ENCODE assay signal across 36 cellular contexts in genomic region chr2:120775261-120775660, GRCh38. TPM values are rescaled to one million over a fixed set of nuclear protein-coding genes. Genes with fewer than 3 reads are reported as not detected.
"Had no signal": no experiment of that assay in that cellular context is flagged by ENCODE, and none has a peak within 500 bp of the region (broad histone marks: within the 10 kb centered on the region; RNA-seq: fewer than 3 reads in every experiment).

No MANE protein-coding gene starts in this region.

- H3K9me3 Mint-ChIP-seq: activated CD4-positive, alpha-beta memory T cell treated with anti-CD3 and anti-CD28 coated beads for 36 hours; activated naive CD4-positive, alpha-beta T cell treated with anti-CD3 and anti-CD28 coated beads, Interleukin-2, amount 10 ng/mL, durations not matched to agents 7 days and 5 days; activated naive CD8-positive, alpha-beta T cell treated with anti-CD3 and anti-CD28 coated beads, Interleukin-2, amount 10 ng/mL, durations not matched to agents 7 days and 5 days; activated T-cell treated with anti-CD3 and anti-CD28 coated beads, Interleukin-2, amount 50 U/mL, for 24 hours; nephron progenitor cell; stimulated activated memory B cell treated with anti-CD40 and anti-IgM and Interleukin-4, amounts not matched to agents 10 μg/mL and 1 μg/mL and 100 μg/mL, for 72 hours; stimulated activated naive CD8-positive, alpha-beta T cell treated with anti-CD3 and anti-CD28 coated beads, Interleukin-15, amount 100 ng/mL, for 72 hours; T-helper 2 cell treated with Interferon-gamma antibody and Interleukin-4, amounts not matched to agents 5 μg/mL and 100 μg/mL, for 36 hours; type B pancreatic cell had no signal

- ATAC-seq: left lobe of liver; mucosa of descending colon; stimulated activated memory B cell treated with anti-CD40 and anti-IgM and Interleukin-4, amounts not matched to agents 10 μg/mL and 1 μg/mL and 100 μg/mL, for 72 hours; stimulated activated naive CD8-positive, alpha-beta T cell treated with anti-CD3 and anti-CD28 coated beads, Interleukin-15, amount 100 ng/mL, for 72 hours had no signal

- H3K4me1 Mint-ChIP-seq: activated naive CD4-positive, alpha-beta T cell treated with anti-CD3 and anti-CD28 coated beads, Interleukin-2, amount 10 ng/mL, durations not matched to agents 7 days and 5 days; activated naive CD8-positive, alpha-beta T cell treated with anti-CD3 and anti-CD28 coated beads, Interleukin-2, amount 10 ng/mL, durations not matched to agents 7 days and 5 days; stimulated activated memory B cell treated with anti-CD40 and anti-IgM and Interleukin-4, amounts not matched to agents 10 μg/mL and 1 μg/mL and 100 μg/mL, for 72 hours; stimulated activated naive CD8-positive, alpha-beta T cell treated with anti-CD3 and anti-CD28 coated beads, Interleukin-15, amount 100 ng/mL, for 72 hours had no signal

- H3K27me3 ChIP-seq: neutrophil, sigmoid colon, vagina had no signal

- DNase-seq: activated CD4-positive, alpha-beta memory T cell treated with anti-CD3 and anti-CD28 coated beads for 36 hours; activated CD4-positive, alpha-beta T cell treated with anti-CD3 and anti-CD28 coated beads for 4 hours; activated CD8-positive, alpha-beta memory T cell treated with anti-CD3 and anti-CD28 coated beads, Interleukin-2, amount 50 U/mL, for 48 hours; activated gamma-delta T cell; activated naive CD4-positive, alpha-beta T cell treated with anti-CD3 and anti-CD28 coated beads, Interleukin-2, amount 10 ng/mL, durations not matched to agents 7 days and 5 days; activated naive CD8-positive, alpha-beta T cell treated with anti-CD3 and anti-CD28 coated beads, Interleukin-2, amount 10 ng/mL, durations not matched to agents 7 days and 5 days; activated T-cell treated with anti-CD3 and anti-CD28 coated beads, Interleukin-2, amount 50 U/mL, for 24 hours; central memory CD4-positive, alpha-beta T cell; dermis blood vessel endothelial cell; effector CD4-positive, alpha-beta T cell; esophagus squamous epithelium; foreskin melanocyte; nephron progenitor cell; sigmoid colon; small intestine; stimulated activated CD4-positive, alpha-beta T cell treated with anti-CD3 and anti-CD28 coated beads, Interleukin-1b, Interleukin-23, amount 100 ng/mL, for 48 hours; stimulated activated CD4-positive, alpha-beta T cell treated with anti-CD3 and anti-CD28 coated beads, Interleukin-4, amount 100 ng/mL, for 4 hours; stimulated activated CD8-positive, alpha-beta memory T cell treated with anti-CD3 and anti-CD28 coated beads, Interleukin-4, amount 100 ng/mL, for 48 hours; stimulated activated naive CD8-positive, alpha-beta T cell treated with anti-CD3 and anti-CD28 coated beads, Interleukin-15, amount 100 ng/mL, for 72 hours; substantia nigra; T-helper 1 cell had no signal

- H3K36me3 ChIP-seq: esophagus squamous epithelium, neutrophil, sigmoid colon, vagina had no signal

- H3K27ac ChIP-seq: epithelial cell of prostate, esophagus squamous epithelium, neutrophil, sigmoid colon, vagina had no signal

- H3K4me3 ChIP-seq: esophagus squamous epithelium, lung, mucosa of descending colon, sigmoid colon, vagina had no signal

- H3K4me3 Mint-ChIP-seq: activated CD4-positive, alpha-beta memory T cell treated with anti-CD3 and anti-CD28 coated beads for 36 hours; activated naive CD4-positive, alpha-beta T cell treated with anti-CD3 and anti-CD28 coated beads, Interleukin-2, amount 10 ng/mL, durations not matched to agents 7 days and 5 days; activated naive CD8-positive, alpha-beta T cell treated with anti-CD3 and anti-CD28 coated beads, Interleukin-2, amount 10 ng/mL, durations not matched to agents 7 days and 5 days; activated T-cell treated with anti-CD3 and anti-CD28 coated beads, Interleukin-2, amount 50 U/mL, for 24 hours; nephron progenitor cell; stimulated activated memory B cell treated with anti-CD40 and anti-IgM and Interleukin-4, amounts not matched to agents 10 μg/mL and 1 μg/mL and 100 μg/mL, for 72 hours; stimulated activated naive CD8-positive, alpha-beta T cell treated with anti-CD3 and anti-CD28 coated beads, Interleukin-15, amount 100 ng/mL, for 72 hours; T-helper 2 cell treated with Interferon-gamma antibody and Interleukin-4, amounts not matched to agents 5 μg/mL and 100 μg/mL, for 36 hours; type B pancreatic cell had no signal

- FAIRE-seq: astrocyte, colon, endometrium, keratinocyte, small intestine had no signal

- H3K27ac Mint-ChIP-seq: activated CD4-positive, alpha-beta memory T cell treated with anti-CD3 and anti-CD28 coated beads for 36 hours; activated naive CD4-positive, alpha-beta T cell treated with anti-CD3 and anti-CD28 coated beads, Interleukin-2, amount 10 ng/mL, durations not matched to agents 7 days and 5 days; activated naive CD8-positive, alpha-beta T cell treated with anti-CD3 and anti-CD28 coated beads, Interleukin-2, amount 10 ng/mL, durations not matched to agents 7 days and 5 days; activated T-cell treated with anti-CD3 and anti-CD28 coated beads, Interleukin-2, amount 50 U/mL, for 24 hours; nephron progenitor cell; progenitor cell of endocrine pancreas; stimulated activated memory B cell treated with anti-CD40 and anti-IgM and Interleukin-4, amounts not matched to agents 10 μg/mL and 1 μg/mL and 100 μg/mL, for 72 hours; stimulated activated naive CD8-positive, alpha-beta T cell treated with anti-CD3 and anti-CD28 coated beads, Interleukin-15, amount 100 ng/mL, for 72 hours; T-helper 2 cell treated with Interferon-gamma antibody and Interleukin-4, amounts not matched to agents 5 μg/mL and 100 μg/mL, for 36 hours; type B pancreatic cell had no signal

- H3K9me3 ChIP-seq: esophagus squamous epithelium, mucosa of descending colon, neutrophil, sigmoid colon, vagina had no signal

- H3K27me3 Mint-ChIP-seq: activated CD4-positive, alpha-beta memory T cell treated with anti-CD3 and anti-CD28 coated beads for 36 hours; activated naive CD4-positive, alpha-beta T cell treated with anti-CD3 and anti-CD28 coated beads, Interleukin-2, amount 10 ng/mL, durations not matched to agents 7 days and 5 days; activated naive CD8-positive, alpha-beta T cell treated with anti-CD3 and anti-CD28 coated beads, Interleukin-2, amount 10 ng/mL, durations not matched to agents 7 days and 5 days; activated T-cell treated with anti-CD3 and anti-CD28 coated beads, Interleukin-2, amount 50 U/mL, for 24 hours; stimulated activated memory B cell treated with anti-CD40 and anti-IgM and Interleukin-4, amounts not matched to agents 10 μg/mL and 1 μg/mL and 100 μg/mL, for 72 hours had no signal

- H3K36me3 Mint-ChIP-seq: activated CD4-positive, alpha-beta memory T cell treated with anti-CD3 and anti-CD28 coated beads for 36 hours; activated naive CD4-positive, alpha-beta T cell treated with anti-CD3 and anti-CD28 coated beads, Interleukin-2, amount 10 ng/mL, durations not matched to agents 7 days and 5 days; activated naive CD8-positive, alpha-beta T cell treated with anti-CD3 and anti-CD28 coated beads, Interleukin-2, amount 10 ng/mL, durations not matched to agents 7 days and 5 days; stimulated activated memory B cell treated with anti-CD40 and anti-IgM and Interleukin-4, amounts not matched to agents 10 μg/mL and 1 μg/mL and 100 μg/mL, for 72 hours had no signal

RNA-seq across cellular contexts. Expression of gene GLI2, which starts 39.6 kb away (rescaled TPM):
- total RNA-seq: activated CD4-positive, alpha-beta memory T cell treated with anti-CD3 and anti-CD28 coated beads for 36 hours; activated CD8-positive, alpha-beta memory T cell treated with anti-CD3 and anti-CD28 coated beads for 36 hours had no signal
